19 cellular contexts compared by ENCODE assay signal in genomic region chr2:132721938-132722337, GRCh38. TPM values are rescaled to one million over a fixed set of nuclear protein-coding genes. Genes with fewer than 3 reads are reported as not detected.
DNase-seq lines count a peak whose midpoint lies in the region; ATAC-seq, FAIRE-seq and TF ChIP-seq lines count a peak whose summit lies in the region.
"Had no signal": no experiment of that assay in that cellular context is flagged by ENCODE, and none has a peak within 500 bp of the region (broad histone marks: within the 10 kb centered on the region; RNA-seq: fewer than 3 reads in every experiment).

No MANE protein-coding gene starts in this region.

- H3K27ac Mint-ChIP-seq in effector memory CD8-positive, alpha-beta T cell = no peak overlapping the region
- H3K27ac Mint-ChIP-seq: CD4-positive, alpha-beta T cell had no signal

- no peak for TF ChIP-seq EP300 in A549 (IDR thresholded peaks at IDR 0.05)

- POLR2A ChIA-PET in A549 (lab: Yijun Ruan, JAX) = no interaction called here

- H3K4me3 ChIP-seq in A549 = no peak overlapping the region
- no peak overlapping the region for H3K4me3 ChIP-seq in mammary epithelial cell (replicated peaks in 1 of 3; ENCODE audit: insufficient read depth in 1 of 3, low read depth in 2 of 3, low read length in 3 of 3)
- no peak overlapping the region for H3K4me3 ChIP-seq in body of pancreas
- H3K4me3 ChIP-seq: K562 had no signal

- H3K4me2 ChIP-seq in A549 = no peak overlapping the region
- H3K4me2 ChIP-seq in mammary epithelial cell (ENCODE audit: insufficient read depth, low read depth, low read length) = no peak overlapping the region

- CTCF ChIA-PET in A549 (lab: Yijun Ruan, JAX) (interaction anchor here (0.6 kb wide), 1 partner anchor 839 kb away, joined by 3 read pairs; no protein-coding TSS in a partner anchor), mammary epithelial cell (lab: Charles Lee; ENCODE audit: low non-redundant PET) (no interaction called here)

- peaks cover 8 to 27% of the 10 kb centered on the region in 2 donors for H3K9me3 Mint-ChIP-seq in effector memory CD8-positive, alpha-beta T cell

- no peaks in the 10 kb centered on the region for H3K4me1 Mint-ChIP-seq in effector memory CD8-positive, alpha-beta T cell (ENCODE audit: low read depth in 2 of 2)

- no peak overlapping the region for H3K9ac ChIP-seq in mammary epithelial cell (ENCODE audit: insufficient read depth, low read length)

- no peak for FAIRE-seq in A549 (lab: Jason Lieb, UNC)
- FAIRE-seq: A204.1, D721Med, H54, K562 had no signal

- no peaks in the 10 kb centered on the region for H3K79me2 ChIP-seq in mammary epithelial cell (ENCODE audit: insufficient read depth, low read length)

- H3K27me3 Mint-ChIP-seq in effector memory CD8-positive, alpha-beta T cell = no peaks in the 10 kb centered on the region
- H3K27me3 Mint-ChIP-seq: CD4-positive, alpha-beta T cell had no signal

- H2AFZ ChIP-seq in mammary epithelial cell (ENCODE audit: low read depth, low read length) = no peak overlapping the region

- TF ChIP-seq CTCF in A549 (IDR thresholded peaks at IDR 0.05) = no peak
- no peak for TF ChIP-seq CTCF in mammary epithelial cell (conservative IDR thresholded peaks at IDR 0.05 in 1 of 2, IDR thresholded peaks at IDR 0.05 in 1 of 2; ENCODE audit: extremely low read depth in 1 of 2, insufficient read depth in 1 of 2, low read depth in 1 of 2, low read length in 2 of 2)
- TF ChIP-seq CTCF in body of pancreas (IDR thresholded peaks at IDR 0.05) = no peak

- H3K4me1 ChIP-seq in A549 (no peaks in the 10 kb centered on the region), mammary epithelial cell (ENCODE audit: insufficient read depth, low read length) (no peaks in the 10 kb centered on the region), body of pancreas (no peaks in the 10 kb centered on the region)
- H3K4me1 ChIP-seq: Caco-2 had no signal

- TF ChIP-seq POLR2A in A549 (IDR thresholded peaks at IDR 0.05; ENCODE audit: low read length) (no peak), body of pancreas (IDR thresholded peaks at IDR 0.05) (no peak)

- in situ Hi-C loops in mammary epithelial cell (cut with MboI; ENCODE audit: low sequenced_read_pairs in 2 of 2) = no loop called here

- no peak for TF ChIP-seq RAD21 in A549 (conservative IDR thresholded peaks at IDR 0.05 in 1 of 2, IDR thresholded peaks at IDR 0.05 in 1 of 2)

- ATAC-seq in A549 (no peak), body of pancreas (no peak)
- no peak for ATAC-seq in effector memory CD8-positive, alpha-beta T cell (replicated peaks)
- ATAC-seq: K562 had no signal

- 95% methylated on average over 2 of the region's 2 CpGs for WGBS in A549 (ENCODE audit: missing lambda C conversion rate)
- WGBS in mammary epithelial cell (ENCODE audit: low coverage, missing lambda C conversion rate) = 96% methylated on average over 2 of the region's 2 CpGs
- WGBS in body of pancreas, 2 donors = 92 to 93% methylated on average over 2 of the region's 2 CpGs

- H3K27ac ChIP-seq in A549 (no peak overlapping the region), mammary epithelial cell (ENCODE audit: insufficient read depth, low read depth, low read length) (no peak overlapping the region), body of pancreas (no peak overlapping the region)
- H3K27ac ChIP-seq: C4-2B had no signal

- H3K36me3 ChIP-seq in mammary epithelial cell (ENCODE audit: insufficient read depth, low read length) (no peaks in the 10 kb centered on the region), body of pancreas (replicated peaks in 1 of 2; ENCODE audit: insufficient read depth in 1 of 2, low read depth in 2 of 2) (no peaks in the 10 kb centered on the region)

- H3K27me3 ChIP-seq in mammary epithelial cell (ENCODE audit: insufficient read depth, low read length) (no peaks in the 10 kb centered on the region), body of pancreas (no peaks in the 10 kb centered on the region)

- H3K4me3 Mint-ChIP-seq in effector memory CD8-positive, alpha-beta T cell = no peak overlapping the region
- H3K4me3 Mint-ChIP-seq: CD4-positive, alpha-beta T cell had no signal

- DNase-seq in A549 (ENCODE audit: low read depth in 1 of 2, low spot score in 1 of 2) (no peak), EL (peak; percentile 3), MV-4-11 (lab: John Stamatoyannopoulos, UW) (peak; percentile 15), mammary epithelial cell (peak; percentile 9), body of pancreas (no peak), superior temporal gyrus (ENCODE audit: extremely low spot score) (no peak), NCI-H2029 (lab: John Stamatoyannopoulos, UW) (no peak)
- DNase-seq in effector memory CD8-positive, alpha-beta T cell = no peak
- DNase-seq: AML-193; Caco-2; CD4-positive, alpha-beta T cell; GF-D8; HCEC 1CT had no signal

- intact Hi-C loops in mammary epithelial cell (cut with micrococcal nuclease) = no loop called here
- intact Hi-C loops in body of pancreas (cut with DNase I) = no loop called here

- H3K36me3 Mint-ChIP-seq in effector memory CD8-positive, alpha-beta T cell (ENCODE audit: insufficient read depth) = no peaks in the 10 kb centered on the region

- no TSS peak for BruUV-seq in mammary epithelial cell (replicated peaks; lab: Mats Ljungman, UMichigan)

- no peaks in the 10 kb centered on the region for H4K20me1 ChIP-seq in mammary epithelial cell (ENCODE audit: insufficient read depth, low read length)

- H3K9me3 ChIP-seq in A549 (no peaks in the 10 kb centered on the region), mammary epithelial cell (replicated peaks; ENCODE audit: insufficient read depth, low read length) (no peaks in the 10 kb centered on the region), body of pancreas (no peaks in the 10 kb centered on the region)
- H3K9me3 ChIP-seq: Caco-2 had no signal

- dilution Hi-C loops in mammary epithelial cell (cut with HindIII; ENCODE audit: low sequenced_read_pairs) = no loop called here

TF ChIP-seq in A549, 52 proteins besides CTCF, POLR2A, EP300 and RAD21:
- TF ChIP-seq FOXS1 (CRISPR knock-in tag; IDR thresholded peaks at IDR 0.05) (no peak), CEBPB (IDR thresholded peaks at IDR 0.05) (peak; percentile 14 to 32; a peak in 1 of 4 replicates)
TF ChIP-seq in A549: peak in this region for 1.

RNA-seq across cellular contexts. Expression of gene LYPD1, which starts 51.9 kb away (rescaled TPM):
- polyA plus RNA-seq in A549 (2011; rRNA removed) (3.6 TPM in 2 replicates), A549 (2017; fragmentation: RNase III; extraction: RNeasy Plus Mini Kit Qiagen cat#74134 plus additional on column Dnase treatment) (12.0 to 13.7 TPM (median 13.7 TPM) in 3 replicates), mammary epithelial cell (not detected)
- polyA plus RNA-seq in A549 (2012; cell fraction: cytosol; rRNA removed) = 6.6 and 8.2 TPM in 2 replicates
- polyA plus RNA-seq in A549 (2012; cell fraction: nucleus; rRNA removed) = 5.6 and 5.8 TPM in 2 replicates
- 3.5 and 5.6 TPM in 2 replicates for polyA minus RNA-seq in A549 (2011; rRNA and poly(A)+ RNA removed)
- total RNA-seq in mammary epithelial cell (not detected), body of pancreas (1 to 10 TPM; 1.6 to 3.1 TPM)
- not detected for polyA minus RNA-seq in mammary epithelial cell
- total RNA-seq: CD4-positive, alpha-beta T cell; HT-29; K562 had no signal
- polyA plus RNA-seq: K562 had no signal

Comparison
In these comparisons a context has a peak if more than half of its experiments do, and no peak if none do; other contexts are left out.
1. DNase-seq: peak in EL (single experiment), MV-4-11 (single experiment) and mammary epithelial cell (single experiment); none in A549 (0 of 2), body of pancreas (0 of 4), effector memory CD8-positive, alpha-beta T cell (0 of 3), superior temporal gyrus (single experiment) and NCI-H2029 (single experiment).